9 cellular contexts compared by ENCODE assay signal in genomic region chr3:186254676-186255665, GRCh38.
DNase-seq lines count a peak whose midpoint lies in the region; ATAC-seq and TF ChIP-seq lines count a peak whose summit lies in the region.
"Had no signal": no experiment of that assay in that cellular context is flagged by ENCODE, and none has a peak within 500 bp of the region (broad histone marks: within the 10 kb centered on the region; RNA-seq: fewer than 3 reads in every experiment).

No MANE protein-coding gene starts in this region.

- H3K9me3 Mint-ChIP-seq in activated B cell treated with CpG ODN at 0.5 μM for 24 hours, result no peaks in the 10 kb centered on the region
- H3K9me3 Mint-ChIP-seq: CD4-positive, CD25-positive, alpha-beta regulatory T cell had no signal

- peak overlapping the region; percentile 75 for H3K4me3 Mint-ChIP-seq in activated B cell treated with CpG ODN at 0.5 μM for 24 hours
- H3K4me3 Mint-ChIP-seq: CD4-positive, CD25-positive, alpha-beta regulatory T cell had no signal

- no peak for TF ChIP-seq CTCF in heart right ventricle (IDR thresholded peaks at IDR 0.05)
- TF ChIP-seq CTCF in right atrium auricular region (IDR thresholded peaks at IDR 0.05), result no peak
- no peak for TF ChIP-seq CTCF in activated B cell treated with CpG ODN at 0.5 μM for 24 hours (IDR thresholded peaks at IDR 0.05)

- CTCF ChIA-PET in activated B cell treated with CpG ODN at 0.5 μM for 24 hours (lab: Charles Lee), result interaction anchor here (0.6 to 14.5 kb wide), 10 partner anchors 12 to 362 kb away, joined by 3 to 346 read pairs (median 4); partner anchors contain the start of gene TBCCD1

- POLR2A ChIA-PET in activated B cell treated with CpG ODN at 0.5 μM for 24 hours (lab: Charles Lee), result interaction anchor here (0.5 to 3.8 kb wide), 14 partner anchors 11 to 317 kb away, joined by 3 to 24 read pairs (median 5); partner anchors contain the start of genes DNAJB11, ETV5, TBCCD1 and TRA2B

- 80 to 86% methylated on average over 17 of the region's 17 CpGs for WGBS in heart right ventricle, 2 donors

- peaks cover 0 to 47% (median 14%) of the 10 kb centered on the region in 9 donors for H3K36me3 ChIP-seq in heart right ventricle
- peaks cover 5% of the 10 kb centered on the region for H3K36me3 ChIP-seq in right atrium auricular region

- H3K9me3 ChIP-seq in heart right ventricle (no peaks in the 10 kb centered on the region), right atrium auricular region (no peaks in the 10 kb centered on the region)

- H3K27me3 ChIP-seq in heart right ventricle (peaks cover 0 to 3% (median 0%) of the 10 kb centered on the region in 7 donors), right atrium auricular region (no peaks in the 10 kb centered on the region)

- H3K4me1 Mint-ChIP-seq in activated B cell treated with CpG ODN at 0.5 μM for 24 hours, result peaks cover 63% of the 10 kb centered on the region

- no peak overlapping the region for H3K4me3 ChIP-seq in heart right ventricle
- no peak overlapping the region for H3K4me3 ChIP-seq in right atrium auricular region

- peak overlapping the region; percentile 83 for H3K27ac Mint-ChIP-seq in activated B cell treated with CpG ODN at 0.5 μM for 24 hours
- H3K27ac Mint-ChIP-seq: CD4-positive, CD25-positive, alpha-beta regulatory T cell had no signal

- peak in 7 of 8 donors; percentile 9 to 54 (median 29) for ATAC-seq in heart right ventricle
- peak; percentile 52 for ATAC-seq in HG03103 (IDR thresholded peaks at IDR 0.05; ENCODE audit: low read depth, unreplicated experiment)
- peak; percentile 57 for ATAC-seq in activated B cell treated with CpG ODN at 0.5 μM for 24 hours (ENCODE audit: low read depth)

- H3K27me3 Mint-ChIP-seq in activated B cell treated with CpG ODN at 0.5 μM for 24 hours, result no peaks in the 10 kb centered on the region
- H3K27me3 Mint-ChIP-seq: CD4-positive, CD25-positive, alpha-beta regulatory T cell had no signal

- H3K36me3 Mint-ChIP-seq in activated B cell treated with CpG ODN at 0.5 μM for 24 hours (ENCODE audit: low read depth), result peaks cover 1% of the 10 kb centered on the region
- H3K36me3 Mint-ChIP-seq: CD4-positive, CD25-positive, alpha-beta regulatory T cell had no signal

- intact Hi-C loops in heart right ventricle (cut with DNase I) (loop anchor here in 5 of 10 donors (5.0 to 10.0 kb wide), 4 partner anchors 232 to 287 kb away; partner anchors contain the start of gene CRYGS (in 2 of the 5)), activated B cell treated with CpG ODN at 0.5 μM for 24 hours (cut with micrococcal nuclease) (loop anchor here (1.0 to 10.0 kb wide), 11 partner anchors 70 to 570 kb away; partner anchors contain the start of genes DNAJB11, EIF4A2, ETV5 and TRA2B)

- DNase-seq in heart right ventricle, result no peak
- DNase-seq in right atrium auricular region (ENCODE audit: low spot score), result no peak
- DNase-seq in activated B cell treated with CpG ODN at 0.5 μM for 24 hours, result peak; percentile 44
- peak; percentile 32 to 47 (median 38) for DNase-seq in stimulated activated CD4-positive, alpha-beta T cell treated with anti-CD3 and anti-CD28 coated beads, Interleukin-12 subunit alpha, Interleukin-12 subunit beta, amount 100 ng/mL, for 48 hours (ENCODE audit: low read depth in 2 of 3, low spot score in 1 of 3)
- DNase-seq in DMS 273 (lab: John Stamatoyannopoulos, UW; ENCODE audit: unreplicated experiment), result no peak
- no peak for DNase-seq in NK-92 treated with Interleukin-12 subunit alpha and Interleukin-12 subunit beta, amount 100 ng/mL, for 24 hours (lab: John Stamatoyannopoulos, UW)
- DNase-seq in cerebellar nuclear complex (lab: John Stamatoyannopoulos, UW), result no peak

- H3K4me1 ChIP-seq in heart right ventricle (peaks cover 0 to 19% (median 0%) of the 10 kb centered on the region in 9 donors), right atrium auricular region (no peaks in the 10 kb centered on the region)

- H3K27ac ChIP-seq in heart right ventricle, result no peak overlapping the region
- H3K27ac ChIP-seq in right atrium auricular region, result no peak overlapping the region

Comparison
In these comparisons a context has a peak if more than half of its experiments do, and no peak if none do; other contexts are left out.
1. DNase-seq: peak in activated B cell treated with CpG ODN at 0.5 μM for 24 hours (single experiment) and stimulated activated CD4-positive, alpha-beta T cell treated with anti-CD3 and anti-CD28 coated beads, Interleukin-12 subunit alpha, Interleukin-12 subunit beta, amount 100 ng/mL, for 48 hours (3 of 3); none in heart right ventricle (0 of 2), right atrium auricular region (single experiment), DMS 273 (single experiment), NK-92 treated with Interleukin-12 subunit alpha and Interleukin-12 subunit beta, amount 100 ng/mL, for 24 hours (single experiment) and cerebellar nuclear complex (0 of 2).
2. Peak in every context shown above with its lines, with median percentiles within 50 percentile points of each other: ATAC-seq.